ENCODE assay signal across 16 cellular contexts in the genomic region with DNA sequence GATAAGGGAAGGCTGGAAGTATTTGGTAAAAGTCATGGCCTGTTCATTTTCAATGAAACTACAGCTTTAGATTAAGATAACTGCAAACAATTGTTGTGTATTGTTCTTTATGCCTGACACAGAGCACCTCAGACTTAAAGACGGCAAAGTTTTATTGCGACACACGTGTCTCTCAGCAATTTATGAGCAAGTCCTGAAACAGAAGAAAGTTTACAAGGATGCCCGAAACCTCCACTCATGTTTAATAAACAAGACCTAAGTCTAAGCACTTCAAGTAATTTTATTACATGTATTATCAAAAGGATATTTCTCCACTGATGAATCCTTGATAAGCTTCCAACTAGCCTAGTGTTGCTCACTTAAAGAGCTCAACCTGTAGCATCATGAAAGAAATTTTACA. TPM values are rescaled to one million over a fixed set of nuclear protein-coding genes. Genes with fewer than 3 reads are reported as not detected.
A peak's percentile ranks its signal among the peaks of the same experiment; 100 is the strongest.
DNase-seq lines count a peak whose midpoint lies in the region; ATAC-seq, FAIRE-seq and TF ChIP-seq lines count a peak whose summit lies in the region.
"Had no signal": no experiment of that assay in that cellular context is flagged by ENCODE, and none has a peak within 500 bp of the region (broad histone marks: within the 10 kb centered on the region; RNA-seq: fewer than 3 reads in every experiment).

No MANE protein-coding gene starts in this region.

- no peak for TF ChIP-seq CTCF in astrocyte (IDR thresholded peaks at IDR 0.05; ENCODE audit: insufficient read depth, low read depth, low read length)

- TF ChIP-seq EP300 in Ishikawa (IDR thresholded peaks at IDR 0.05; ENCODE audit: borderline replicate concordance): no peak

- POLR2A ChIA-PET in HEK293T (lab: Yijun Ruan, JAX): no interaction called here
- POLR2A ChIA-PET in CD4-positive, alpha-beta memory T cell (lab: Charles Lee; ENCODE audit: partially characterized antibody): no interaction called here

- DNase-seq in ELR (ENCODE audit: low read depth) (peak; percentile 6), astrocyte (ENCODE audit: low read depth) (no peak), iris pigment epithelial cell (ENCODE audit: low read depth) (peak; percentile 63), HEK293T (ENCODE audit: extremely low spot score) (no peak)
- DNase-seq in activated CD8-positive, alpha-beta memory T cell treated with anti-CD3 and anti-CD28 coated beads, Interleukin-2, amount 50 U/mL, for 48 hours: no peak
- no peak for DNase-seq in CD4-positive, alpha-beta memory T cell
- DNase-seq: CD4-positive, CD25-positive, alpha-beta regulatory T cell; KBM-7; NCI-H187; NCI-H226; NCI-H524 treated with DMSO at 0.1 percent for 48 hours; Peyer's patch had no signal

- H3K4me3 ChIP-seq in astrocyte (ENCODE audit: insufficient read depth, low read depth, low read length): no peak overlapping the region
- no peak overlapping the region for H3K4me3 ChIP-seq in CD4-positive, alpha-beta memory T cell (ENCODE audit: low read length in 2 of 2)
- H3K4me3 ChIP-seq: Peyer's patch, SK-N-MC had no signal

- H3K4me3 Mint-ChIP-seq in astrocyte (ENCODE audit: unreplicated experiment): no peak overlapping the region
- H3K4me3 Mint-ChIP-seq in CD4-positive, alpha-beta memory T cell: no peak overlapping the region
- H3K4me3 Mint-ChIP-seq: CD4-positive, CD25-positive, alpha-beta regulatory T cell had no signal

- H3K4me1 ChIP-seq in astrocyte (ENCODE audit: insufficient read depth, low read length): no peaks in the 10 kb centered on the region
- no peaks in the 10 kb centered on the region for H3K4me1 ChIP-seq in CD4-positive, alpha-beta memory T cell (ENCODE audit: insufficient read depth, low read length)
- H3K4me1 ChIP-seq: Peyer's patch had no signal

- peaks cover 38% of the 10 kb centered on the region for H3K36me3 ChIP-seq in astrocyte (ENCODE audit: insufficient read depth, low read length)
- H3K36me3 ChIP-seq in CD4-positive, alpha-beta memory T cell (ENCODE audit: insufficient read depth, low read length): peaks cover 36% of the 10 kb centered on the region

- no peak overlapping the region for H3K27ac ChIP-seq in astrocyte (ENCODE audit: low read depth, low read length)
- no peak overlapping the region for H3K27ac ChIP-seq in CD4-positive, alpha-beta memory T cell (ENCODE audit: low read depth, low read length)
- H3K27ac ChIP-seq: Peyer's patch, SK-N-MC had no signal

- CTCF ChIA-PET in HEK293T (lab: Yijun Ruan, JAX): no interaction called here
- CTCF ChIA-PET in CD4-positive, alpha-beta memory T cell (lab: Charles Lee; ENCODE audit: partially characterized antibody): no interaction called here

- peaks cover 9% of the 10 kb centered on the region for H3K4me1 Mint-ChIP-seq in astrocyte (ENCODE audit: low read depth, unreplicated experiment)
- peaks cover 0 to 12% (median 6%) of the 10 kb centered on the region in 4 donors for H3K4me1 Mint-ChIP-seq in CD4-positive, alpha-beta memory T cell

- H3K9me3 ChIP-seq in astrocyte (ENCODE audit: insufficient read depth, low read depth, low read length): no peaks in the 10 kb centered on the region
- H3K9me3 ChIP-seq in CD4-positive, alpha-beta memory T cell (ENCODE audit: control insufficient read depth in 1 of 2, low read length in 2 of 2): no peaks in the 10 kb centered on the region
- H3K9me3 ChIP-seq: Peyer's patch had no signal

- peaks cover 13% of the 10 kb centered on the region for H3K36me3 Mint-ChIP-seq in astrocyte (ENCODE audit: low read depth, unreplicated experiment)
- H3K36me3 Mint-ChIP-seq in CD4-positive, alpha-beta memory T cell: peaks cover 41 to 67% of the 10 kb centered on the region in 2 donors

- no peak overlapping the region for H2AFZ ChIP-seq in astrocyte (ENCODE audit: low read depth, low read length)

- peak overlapping the region; percentile 29 for H3K27ac Mint-ChIP-seq in astrocyte (ENCODE audit: unreplicated experiment)
- H3K27ac Mint-ChIP-seq in CD4-positive, alpha-beta memory T cell: no peak overlapping the region
- H3K27ac Mint-ChIP-seq: CD4-positive, CD25-positive, alpha-beta regulatory T cell had no signal

- H3K4me2 ChIP-seq in astrocyte (ENCODE audit: low read length): no peak overlapping the region

- intact Hi-C loops in CD4-positive, alpha-beta memory T cell (cut with micrococcal nuclease): no loop called here

- peaks cover 77% of the 10 kb centered on the region for H3K79me2 ChIP-seq in astrocyte (ENCODE audit: insufficient read depth, low read length)

- no peaks in the 10 kb centered on the region for H3K27me3 Mint-ChIP-seq in astrocyte (ENCODE audit: low read depth, unreplicated experiment)
- H3K27me3 Mint-ChIP-seq in CD4-positive, alpha-beta memory T cell: no peaks in the 10 kb centered on the region
- H3K27me3 Mint-ChIP-seq: CD4-positive, CD25-positive, alpha-beta regulatory T cell had no signal

- peaks cover 38% of the 10 kb centered on the region for H4K20me1 ChIP-seq in astrocyte (ENCODE audit: insufficient read depth, low read length)

- no peak for FAIRE-seq in astrocyte (lab: Jason Lieb, UNC)

- no peaks in the 10 kb centered on the region for H3K9me3 Mint-ChIP-seq in astrocyte (ENCODE audit: unreplicated experiment)
- no peaks in the 10 kb centered on the region for H3K9me3 Mint-ChIP-seq in CD4-positive, alpha-beta memory T cell
- H3K9me3 Mint-ChIP-seq: CD4-positive, CD25-positive, alpha-beta regulatory T cell had no signal

- no peak for TF ChIP-seq RAD21 in Ishikawa (IDR thresholded peaks at IDR 0.05; ENCODE audit: low read depth)

- no peak for ATAC-seq in HG03135 (IDR thresholded peaks at IDR 0.05; ENCODE audit: unreplicated experiment)
- ATAC-seq: Right ventricle myocardium inferior had no signal

- no peaks in the 10 kb centered on the region for H3K27me3 ChIP-seq in astrocyte (ENCODE audit: insufficient read depth, low read length)
- no peaks in the 10 kb centered on the region for H3K27me3 ChIP-seq in CD4-positive, alpha-beta memory T cell (ENCODE audit: insufficient read depth, low read length)
- H3K27me3 ChIP-seq: Peyer's patch had no signal

- no peak overlapping the region for H3K9ac ChIP-seq in astrocyte (ENCODE audit: low read length)

TF ChIP-seq in Ishikawa, 13 proteins besides CTCF, POLR2A, EP300 and RAD21:
- TF ChIP-seq, protein P1, sequence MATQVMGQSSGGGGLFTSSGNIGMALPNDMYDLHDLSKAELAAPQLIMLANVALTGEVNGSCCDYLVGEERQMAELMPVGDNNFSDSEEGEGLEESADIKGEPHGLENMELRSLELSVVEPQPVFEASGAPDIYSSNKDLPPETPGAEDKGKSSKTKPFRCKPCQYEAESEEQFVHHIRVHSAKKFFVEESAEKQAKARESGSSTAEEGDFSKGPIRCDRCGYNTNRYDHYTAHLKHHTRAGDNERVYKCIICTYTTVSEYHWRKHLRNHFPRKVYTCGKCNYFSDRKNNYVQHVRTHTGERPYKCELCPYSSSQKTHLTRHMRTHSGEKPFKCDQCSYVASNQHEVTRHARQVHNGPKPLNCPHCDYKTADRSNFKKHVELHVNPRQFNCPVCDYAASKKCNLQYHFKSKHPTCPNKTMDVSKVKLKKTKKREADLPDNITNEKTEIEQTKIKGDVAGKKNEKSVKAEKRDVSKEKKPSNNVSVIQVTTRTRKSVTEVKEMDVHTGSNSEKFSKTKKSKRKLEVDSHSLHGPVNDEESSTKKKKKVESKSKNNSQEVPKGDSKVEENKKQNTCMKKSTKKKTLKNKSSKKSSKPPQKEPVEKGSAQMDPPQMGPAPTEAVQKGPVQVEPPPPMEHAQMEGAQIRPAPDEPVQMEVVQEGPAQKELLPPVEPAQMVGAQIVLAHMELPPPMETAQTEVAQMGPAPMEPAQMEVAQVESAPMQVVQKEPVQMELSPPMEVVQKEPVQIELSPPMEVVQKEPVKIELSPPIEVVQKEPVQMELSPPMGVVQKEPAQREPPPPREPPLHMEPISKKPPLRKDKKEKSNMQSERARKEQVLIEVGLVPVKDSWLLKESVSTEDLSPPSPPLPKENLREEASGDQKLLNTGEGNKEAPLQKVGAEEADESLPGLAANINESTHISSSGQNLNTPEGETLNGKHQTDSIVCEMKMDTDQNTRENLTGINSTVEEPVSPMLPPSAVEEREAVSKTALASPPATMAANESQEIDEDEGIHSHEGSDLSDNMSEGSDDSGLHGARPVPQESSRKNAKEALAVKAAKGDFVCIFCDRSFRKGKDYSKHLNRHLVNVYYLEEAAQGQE (IDR thresholded peaks at IDR 0.05; ENCODE audit: low read depth): no peak
- TF ChIP-seq NFIC (IDR thresholded peaks at IDR 0.05) (no peak), CEBPB (IDR thresholded peaks at IDR 0.05) (peak; percentile 22; the same call in 1 of the 2 replicates)

TF ChIP-seq in HEK293T, 16 proteins besides CTCF, POLR2A, EP300 and RAD21:
- TF ChIP-seq SP1 (IDR thresholded peaks at IDR 0.05) (no peak), HDGF (IDR thresholded peaks at IDR 0.05; ENCODE audit: borderline replicate concordance) (no peak), NFRKB (IDR thresholded peaks at IDR 0.05) (no peak), PKNOX1 (IDR thresholded peaks at IDR 0.05) (no peak), CTBP1 (IDR thresholded peaks at IDR 0.05; ENCODE audit: borderline replicate concordance) (no peak), ARNT (IDR thresholded peaks at IDR 0.05) (no peak), FOXK2 (IDR thresholded peaks at IDR 0.05) (no peak), ZNF384 (IDR thresholded peaks at IDR 0.05) (no peak), FOXM1 (IDR thresholded peaks at IDR 0.05; ENCODE audit: borderline replicate concordance) (no peak), L3MBTL2 (conservative IDR thresholded peaks at IDR 0.05) (no peak)

RNA-seq across cellular contexts. Expression of gene DHX15, which starts 51.0 kb away (rescaled TPM):
- 116 and 130 TPM in 2 replicates for total RNA-seq in astrocyte
- total RNA-seq in CD4-positive, alpha-beta memory T cell: 100 to 1,000 TPM; 129 to 131 TPM
- 10 to 100 TPM; 33.3 to 60.5 TPM for polyA plus RNA-seq in CD4-positive, alpha-beta memory T cell

Comparison
In these comparisons a context has a peak if more than half of its experiments do, and no peak if none do; other contexts are left out.
1. DNase-seq: peak in ELR (single experiment) and iris pigment epithelial cell (single experiment); none in astrocyte (single experiment), activated CD8-positive, alpha-beta memory T cell treated with anti-CD3 and anti-CD28 coated beads, Interleukin-2, amount 50 U/mL, for 48 hours (single experiment), HEK293T (single experiment) and CD4-positive, alpha-beta memory T cell (0 of 5).